ENCODE assay signal across 8 cellular contexts in genomic region chr2:65128297-65129190, GRCh38. TPM values are rescaled to one million over a fixed set of nuclear protein-coding genes. Genes with fewer than 3 reads are reported as not detected.
A peak's percentile ranks its signal among the peaks of the same experiment; 100 is the strongest.
DNase-seq lines count a peak whose midpoint lies in the region; ATAC-seq, FAIRE-seq and TF ChIP-seq lines count a peak whose summit lies in the region.

No MANE protein-coding gene starts in this region.

- H3K4me3 Mint-ChIP-seq in CD4-positive, alpha-beta memory T cell, result peak overlapping the region; percentile 97 to 100 (median 99)

- H3K27me3 Mint-ChIP-seq in CD4-positive, alpha-beta memory T cell, result no peaks in the 10 kb centered on the region

- 3% methylated on average over 8 of the region's 8 CpGs for WGBS in HepG2 (ENCODE audit: low lambda C conversion rate)
- WGBS in thyroid gland, 2 donors, result 8 to 12% methylated on average over 8 of the region's 8 CpGs

- H3K27ac ChIP-seq in CD4-positive, alpha-beta memory T cell (ENCODE audit: low read depth, low read length), result peak overlapping the region; percentile 97
- H3K27ac ChIP-seq in HepG2 (ENCODE audit: extremely low read length, insufficient read depth, low read length), result peak overlapping the region; percentile 95
- peak overlapping the region; percentile 94 to 99 (median 98) for H3K27ac ChIP-seq in thyroid gland

- DNase-seq in CD4-positive, alpha-beta memory T cell, result no peak
- DNase-seq in LNCaP clone FGC (ENCODE audit: low read depth) (no peak), astrocyte of the hippocampus (ENCODE audit: low read depth, low spot score) (peak; percentile 44), HepG2 (ENCODE audit: low spot score) (no peak), thyroid gland (peak; percentile 19 to 31), NCI-H2196 (lab: John Stamatoyannopoulos, UW; ENCODE audit: unreplicated experiment) (no peak), middle frontal gyrus (ENCODE audit: extremely low spot score, low spot score) (no peak), HuH-7 (ENCODE audit: low spot score) (no peak)

- no peaks in the 10 kb centered on the region for H3K9me3 Mint-ChIP-seq in CD4-positive, alpha-beta memory T cell

- H2AFZ ChIP-seq in HepG2 (ENCODE audit: low read length), result no peak overlapping the region

- peak overlapping the region; percentile 98 for H3K4me2 ChIP-seq in HepG2 (ENCODE audit: low read depth, low read length)

- CTCF ChIA-PET in CD4-positive, alpha-beta memory T cell (lab: Charles Lee; ENCODE audit: partially characterized antibody), result interaction anchor here (1.4 to 2.6 kb wide), 5 partner anchors 9 to 99 kb away, joined by 3 to 22 read pairs (median 10); partner anchors contain the start of genes ACTR2 and CEP68
- CTCF ChIA-PET in HepG2 (lab: Yijun Ruan, JAX; ENCODE audit: low intra/inter-chr PET ratio, low total read pairs), result no interaction called here

- H3K36me3 Mint-ChIP-seq in CD4-positive, alpha-beta memory T cell, result peaks cover 4 to 14% of the 10 kb centered on the region in 2 donors

- no peaks in the 10 kb centered on the region for H3K27me3 ChIP-seq in CD4-positive, alpha-beta memory T cell (ENCODE audit: insufficient read depth, low read length)
- H3K27me3 ChIP-seq in HepG2 (ENCODE audit: control insufficient read depth in 1 of 2, insufficient read depth in 2 of 2, low read length in 2 of 2) (peaks cover 0 to 4% of the 10 kb centered on the region in 2 experiments; a peak in 1 of 5 replicates), thyroid gland (no peaks in the 10 kb centered on the region)

- no peak for ATAC-seq in HepG2

- no peak for TF ChIP-seq EP300 in HepG2 (IDR thresholded peaks at IDR 0.05; ENCODE audit: low read depth in 2 of 2, low read length in 2 of 2)
- TF ChIP-seq EP300 in HepG2 (CRISPR knock-in tag; IDR thresholded peaks at IDR 0.05; ENCODE audit: borderline replicate concordance), result no peak

- H4K20me1 ChIP-seq in HepG2 (ENCODE audit: insufficient read depth, low read length), result peaks cover 59% of the 10 kb centered on the region

- peak overlapping the region; percentile 94 to 100 (median 99) for H3K27ac Mint-ChIP-seq in CD4-positive, alpha-beta memory T cell

- BruUV-seq in HepG2 (replicated peaks; lab: Mats Ljungman, UMichigan), result TSS peak; percentile 66

- H3K9me3 ChIP-seq in CD4-positive, alpha-beta memory T cell (ENCODE audit: control insufficient read depth in 1 of 2, low read length in 2 of 2), result no peaks in the 10 kb centered on the region
- H3K9me3 ChIP-seq in HepG2 (ENCODE audit: low read length) (no peaks in the 10 kb centered on the region), thyroid gland (no peaks in the 10 kb centered on the region)

- TF ChIP-seq POLR2A in HepG2 (IDR thresholded peaks at IDR 0.05; ENCODE audit: insufficient read depth in 1 of 2, low read depth in 2 of 2, low read length in 2 of 2), result peak in 1 of 2 experiments; percentile 19; a peak in 1 of 4 replicates
- TF ChIP-seq POLR2A in thyroid gland (IDR thresholded peaks at IDR 0.05), result peak in 1 of 2 donors; percentile 17

- POLR2A ChIA-PET in CD4-positive, alpha-beta memory T cell (lab: Charles Lee; ENCODE audit: partially characterized antibody), result interaction anchor here (0.7 to 5.5 kb wide), 13 partner anchors 10 to 475 kb away, joined by 3 to 85 read pairs (median 9); partner anchors contain the start of genes ACTR2, CEP68, SERTAD2 and SLC1A4
- POLR2A ChIA-PET in HepG2 (lab: Yijun Ruan, JAX), result interaction anchor here (0.7 to 3.1 kb wide), 9 partner anchors 18 to 1408 kb away, joined by 3 to 62 read pairs (median 8); partner anchors contain the start of genes ACTR2, CEP68 and SERTAD2

- no peaks in the 10 kb centered on the region for H3K36me3 ChIP-seq in CD4-positive, alpha-beta memory T cell (ENCODE audit: insufficient read depth, low read length)
- H3K36me3 ChIP-seq in HepG2 (replicated peaks in 1 of 2; ENCODE audit: control insufficient read depth in 1 of 2, insufficient read depth in 2 of 2, low read length in 2 of 2) (peaks cover 0 to 6% of the 10 kb centered on the region in 2 experiments; a peak in 2 of 5 replicates), thyroid gland (no peaks in the 10 kb centered on the region)

- peak; percentile 55 for FAIRE-seq in HepG2 (lab: Jason Lieb, UNC)

- H3K79me2 ChIP-seq in HepG2 (ENCODE audit: insufficient read depth, low read length), result peaks cover 64% of the 10 kb centered on the region

- peaks cover 23 to 59% (median 36%) of the 10 kb centered on the region in 4 donors for H3K4me1 Mint-ChIP-seq in CD4-positive, alpha-beta memory T cell

- intact Hi-C loops in CD4-positive, alpha-beta memory T cell (cut with micrococcal nuclease), result loop anchor here (2.0 kb wide), 1 partner anchor 1540 kb away; the partner anchor contains the start of genes MDH1 and WDPCP
- intact Hi-C loops in HepG2 (cut with micrococcal nuclease; ENCODE audit: unreplicated experiment), result loop anchor here (1.0 to 2.0 kb wide), 2 partner anchors 16 to 307 kb away; no protein-coding TSS in a partner anchor
- intact Hi-C loops in thyroid gland (cut with DNase I), result no loop called here

- TF ChIP-seq CTCF in LNCaP clone FGC (IDR thresholded peaks at IDR 0.05; ENCODE audit: control insufficient read depth, extremely low read depth, insufficient read depth), result no peak
- no peak for TF ChIP-seq CTCF in HepG2 (CRISPR knock-in tag; IDR thresholded peaks at IDR 0.05)
- TF ChIP-seq CTCF in thyroid gland (IDR thresholded peaks at IDR 0.05), result no peak

- in situ Hi-C loops in HepG2 (cut with HindIII; ENCODE audit: extremely low pct_ligation_motif_present, low pct_unique_long_range_greater_than_20kb), result no loop called here

- H3K4me3 ChIP-seq in CD4-positive, alpha-beta memory T cell (ENCODE audit: low read length in 2 of 2), result peak overlapping the region; percentile 69 to 94
- H3K4me3 ChIP-seq in LNCaP clone FGC (ENCODE audit: low read depth, low read length) (peak overlapping the region; percentile 67), HepG2 (replicated peaks in 1 of 3; ENCODE audit: insufficient read depth in 1 of 3, low read depth in 2 of 3, low read length in 3 of 3) (peak overlapping the region; percentile 89 to 98 (median 97)), thyroid gland (replicated peaks in 1 of 3) (peak overlapping the region; percentile 88 to 95 (median 93))

- peak overlapping the region; percentile 100 for H3K9ac ChIP-seq in HepG2 (ENCODE audit: insufficient read depth, low read depth, low read length)

- TF ChIP-seq RAD21 in HepG2 (CRISPR knock-in tag; IDR thresholded peaks at IDR 0.05), result no peak

- peaks cover 59% of the 10 kb centered on the region for H3K4me1 ChIP-seq in CD4-positive, alpha-beta memory T cell (ENCODE audit: insufficient read depth, low read length)
- H3K4me1 ChIP-seq in HepG2 (ENCODE audit: insufficient read depth, low read length) (peaks cover 77% of the 10 kb centered on the region), thyroid gland (peaks cover 18 to 36% of the 10 kb centered on the region in 2 donors)

TF ChIP-seq in HepG2, 621 proteins besides CTCF, POLR2A, EP300 and RAD21 (continues in another document):
- TF ChIP-seq TBX3 (IDR thresholded peaks at IDR 0.05; ENCODE audit: borderline replicate concordance) (no peak), HOXA5 (CRISPR knock-in tag; IDR thresholded peaks at IDR 0.05) (no peak), ZSCAN30 (CRISPR knock-in tag; IDR thresholded peaks at IDR 0.05) (no peak), IRF1 (CRISPR knock-in tag; IDR thresholded peaks at IDR 0.05; ENCODE audit: low read depth) (no peak), POLR2AphosphoS2 (IDR thresholded peaks at IDR 0.05; ENCODE audit: low read depth, low read length) (no peak)

RNA-seq across cellular contexts. Expression of gene RAB1A, which starts 1.4 kb away (rescaled TPM):
- total RNA-seq in CD4-positive, alpha-beta memory T cell, result 10 to 100 TPM; 53.3 to 58.4 TPM
- polyA plus RNA-seq in CD4-positive, alpha-beta memory T cell, result 10 to 100 TPM; 53.2 to 81.6 TPM
- 206 and 311 TPM in 2 replicates for total RNA-seq in HepG2 (2016; rRNA removed; fragmentation: Illumina TruSeq; extraction: Trizol)
- 27.8 and 28.9 TPM in 2 replicates for total RNA-seq in HepG2 (2016; cell fraction: cytosol; rRNA removed; fragmentation: Illumina TruSeq; extraction: Trizol; ENCODE audit: low read depth)
- 208 and 306 TPM in 2 replicates for total RNA-seq in HepG2 (2016; cell fraction: insoluble cytoplasmic fraction; rRNA removed; fragmentation: Illumina TruSeq; extraction: Trizol)
- total RNA-seq in HepG2 (2016; cell fraction: membrane; rRNA removed; fragmentation: Illumina TruSeq; extraction: Trizol), result 98.9 and 106 TPM in 2 replicates
- 101 and 108 TPM in 2 replicates for total RNA-seq in HepG2 (2016; cell fraction: nucleus; rRNA removed; fragmentation: Illumina TruSeq; extraction: Trizol)
- polyA plus RNA-seq in HepG2 (2011; rRNA removed), result 174 and 226 TPM in 2 replicates
- 101 and 153 TPM in 2 replicates for polyA plus RNA-seq in HepG2 (2011; cell fraction: cytosol; rRNA removed)
- polyA plus RNA-seq in HepG2 (2011; cell fraction: nucleus; rRNA removed), result 26.7 and 44.5 TPM in 2 replicates
- polyA plus RNA-seq in HepG2 (2012), result 237 and 266 TPM in 2 replicates
- polyA plus RNA-seq in HepG2 (2016; cell fraction: cytosol; fragmentation: Illumina TruSeq; extraction: Trizol; ENCODE audit: low read depth), result 46.4 and 51.5 TPM in 2 replicates
- polyA plus RNA-seq in HepG2 (2016; cell fraction: insoluble cytoplasmic fraction; fragmentation: Illumina TruSeq; extraction: Trizol; ENCODE audit: low read depth), result 489 and 498 TPM in 2 replicates
- 122 and 126 TPM in 2 replicates for polyA plus RNA-seq in HepG2 (2016; cell fraction: membrane; fragmentation: Illumina TruSeq; extraction: Trizol; ENCODE audit: low read depth)
- 219 and 228 TPM in 2 replicates for polyA plus RNA-seq in HepG2 (2016; cell fraction: nucleus; fragmentation: Illumina TruSeq; extraction: Trizol; ENCODE audit: insufficient read depth, low read depth)
- 26.5 and 48.9 TPM in 2 replicates for polyA minus RNA-seq in HepG2 (2011; rRNA and poly(A)+ RNA removed; ENCODE audit: low replicate concordance)
- 83.1 and 93.6 TPM in 2 replicates for polyA minus RNA-seq in HepG2 (2011; cell fraction: cytosol; rRNA and poly(A)+ RNA removed)
- 58.2 and 71.1 TPM in 2 replicates for polyA minus RNA-seq in HepG2 (2011; cell fraction: nucleus; rRNA and poly(A)+ RNA removed)
- 100 to 1,000 TPM in 2 of 4 donors, 10 to 100 TPM in 2; 87.1 to 114 (median 98.8) TPM for total RNA-seq in thyroid gland

Comparison
In these comparisons a context has a peak if more than half of its experiments do, and no peak if none do; other contexts are left out.
1. DNase-seq: peak in astrocyte of the hippocampus (single experiment) and thyroid gland (2 of 2); none in CD4-positive, alpha-beta memory T cell (0 of 5), LNCaP clone FGC (single experiment), HepG2 (single experiment), NCI-H2196 (single experiment), middle frontal gyrus (single experiment) and HuH-7 (single experiment).
2. Peak in every context shown above with its lines, with median percentiles within 50 percentile points of each other: H3K27ac ChIP-seq and H3K4me3 ChIP-seq.